ENCODE assay signal across 17 cellular contexts in the genomic region with DNA sequence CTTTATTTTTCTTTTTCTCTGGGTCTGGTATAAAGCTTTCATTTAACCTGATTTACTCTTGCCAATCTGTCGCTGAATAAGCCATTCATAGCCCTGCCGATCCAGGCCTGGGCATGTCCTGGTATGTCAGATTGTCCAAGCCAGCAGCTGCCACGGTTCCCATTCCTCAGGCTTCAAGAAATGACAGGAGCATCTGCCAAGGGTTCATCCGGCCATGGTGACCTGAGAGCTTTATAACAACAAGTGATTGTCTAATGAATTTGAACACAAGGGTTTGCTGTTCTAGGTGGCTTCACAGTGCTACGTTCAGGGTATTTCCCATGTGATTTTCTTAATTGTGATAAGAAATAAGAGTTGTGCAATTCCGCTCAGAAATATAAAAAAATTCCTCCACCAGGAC. TPM values are rescaled to one million over a fixed set of nuclear protein-coding genes. Genes with fewer than 3 reads are reported as not detected.
DNase-seq lines count a peak whose midpoint lies in the region; ATAC-seq and TF ChIP-seq lines count a peak whose summit lies in the region.
"Had no signal": no experiment of that assay in that cellular context is flagged by ENCODE, and none has a peak within 500 bp of the region (broad histone marks: within the 10 kb centered on the region; RNA-seq: fewer than 3 reads in every experiment).

No MANE protein-coding gene starts in this region.

- ATAC-seq in thoracic aorta (ENCODE audit: insufficient number of reproducible peaks, low FRiP score, low read depth) (no peak), omental fat pad (ENCODE audit: low FRiP score) (no peak)
- ATAC-seq: left lobe of liver; naive thymus-derived CD8-positive, alpha-beta T cell had no signal

- peaks cover 6% of the 10 kb centered on the region for H3K9me3 ChIP-seq in mammary epithelial cell (replicated peaks; ENCODE audit: insufficient read depth, low read length)
- no peaks in the 10 kb centered on the region for H3K9me3 ChIP-seq in thoracic aorta
- H3K9me3 ChIP-seq: suprapubic skin had no signal

- TF ChIP-seq CTCF in mammary epithelial cell (conservative IDR thresholded peaks at IDR 0.05 in 1 of 2, IDR thresholded peaks at IDR 0.05 in 1 of 2; ENCODE audit: extremely low read depth in 1 of 2, insufficient read depth in 1 of 2, low read depth in 1 of 2, low read length in 2 of 2), result no peak
- no peak for TF ChIP-seq CTCF in thoracic aorta (IDR thresholded peaks at IDR 0.05)
- TF ChIP-seq CTCF in omental fat pad (IDR thresholded peaks at IDR 0.05), result no peak

- peak; percentile 69 for DNase-seq in NCI-H2171 (lab: John Stamatoyannopoulos, UW)
- peak; percentile 90 for DNase-seq in mammary epithelial cell
- DNase-seq in medulla oblongata (ENCODE audit: extremely low spot score), result peak; percentile 68
- DNase-seq in thoracic aorta (ENCODE audit: low spot score), result no peak
- DNase-seq in effector CD4-positive, alpha-beta T cell, result no peak
- DNase-seq in middle frontal gyrus (ENCODE audit: extremely low spot score, low spot score), result no peak
- DNase-seq in omental fat pad (ENCODE audit: low spot score), result no peak
- DNase-seq: Calu3; GM23248; naive thymus-derived CD8-positive, alpha-beta T cell; NCI-H1436 treated with DMSO at 0.1 percent for 48 hours; NCI-H524 treated with DMSO at 0.1 percent for 48 hours; OCI-M1; stimulated activated CD4-positive, alpha-beta T cell treated with anti-CD3 and anti-CD28 coated beads, Interleukin-2, amount 100 ng/mL, for 24 hours; SW 1271 had no signal

- peaks cover 35% of the 10 kb centered on the region for H3K4me1 ChIP-seq in mammary epithelial cell (ENCODE audit: insufficient read depth, low read length)
- peaks cover 8 to 66% of the 10 kb centered on the region in 2 donors for H3K4me1 ChIP-seq in thoracic aorta (ENCODE audit: control insufficient read depth in 1 of 2, low read depth in 2 of 2)

- peak overlapping the region; percentile 27 for H3K9ac ChIP-seq in mammary epithelial cell (ENCODE audit: insufficient read depth, low read length)
- H3K9ac ChIP-seq: GM23248 had no signal

- H3K27me3 ChIP-seq in mammary epithelial cell (ENCODE audit: insufficient read depth, low read length), result no peaks in the 10 kb centered on the region
- no peaks in the 10 kb centered on the region for H3K27me3 ChIP-seq in thoracic aorta (replicated peaks; ENCODE audit: insufficient read depth)
- H3K27me3 ChIP-seq: suprapubic skin had no signal

- in situ Hi-C loops in mammary epithelial cell (cut with MboI; ENCODE audit: low sequenced_read_pairs in 2 of 2), result no loop called here

- H3K27ac ChIP-seq in mammary epithelial cell (ENCODE audit: insufficient read depth, low read depth, low read length) (peak overlapping the region; percentile 79), thoracic aorta (peak overlapping the region; percentile 75 to 94)
- H3K27ac ChIP-seq: GM23248, suprapubic skin had no signal

- intact Hi-C loops in mammary epithelial cell (cut with micrococcal nuclease), result no loop called here

- H3K4me2 ChIP-seq in mammary epithelial cell (ENCODE audit: insufficient read depth, low read depth, low read length), result peak overlapping the region; percentile 69

- H3K4me3 ChIP-seq in mammary epithelial cell (replicated peaks in 1 of 3; ENCODE audit: insufficient read depth in 1 of 3, low read depth in 2 of 3, low read length in 3 of 3) (no peak overlapping the region), thoracic aorta (no peak overlapping the region)
- H3K4me3 ChIP-seq: GM23248, suprapubic skin had no signal

- no peaks in the 10 kb centered on the region for H4K20me1 ChIP-seq in mammary epithelial cell (ENCODE audit: insufficient read depth, low read length)

- H3K79me2 ChIP-seq in mammary epithelial cell (ENCODE audit: insufficient read depth, low read length), result no peaks in the 10 kb centered on the region

- 1% methylated on average over 6 of the region's 6 CpGs for WGBS in mammary epithelial cell (ENCODE audit: low coverage, missing lambda C conversion rate)

- dilution Hi-C loops in mammary epithelial cell (cut with HindIII; ENCODE audit: low sequenced_read_pairs), result no loop called here

- no TSS peak for BruUV-seq in mammary epithelial cell (replicated peaks; lab: Mats Ljungman, UMichigan)

- H2AFZ ChIP-seq in mammary epithelial cell (ENCODE audit: low read depth, low read length), result peak overlapping the region; percentile 30
- H2AFZ ChIP-seq: GM23248 had no signal

- CTCF ChIA-PET in mammary epithelial cell (lab: Charles Lee; ENCODE audit: low non-redundant PET), result interaction anchor here (0.7 kb wide), 2 partner anchors 23 to 161 kb away, joined by 3 to 5 read pairs; no protein-coding TSS in a partner anchor

- H3K36me3 ChIP-seq in mammary epithelial cell (ENCODE audit: insufficient read depth, low read length), result no peaks in the 10 kb centered on the region
- no peaks in the 10 kb centered on the region for H3K36me3 ChIP-seq in thoracic aorta
- H3K36me3 ChIP-seq: suprapubic skin had no signal

RNA-seq across cellular contexts. Expression of gene PNMA8A, which starts 20.0 kb away (rescaled TPM):
- total RNA-seq in mammary epithelial cell (10 to 100 TPM in 1 of 2 donors, under 1 TPM in 1; 0.24 to 39.3 TPM), thoracic aorta (10 to 100 TPM in 1 of 2 donors, 1 to 10 TPM in 1; 5.1 to 14.6 TPM), omental fat pad (1 to 10 TPM in 2 of 4 donors, under 1 TPM in 2; 0.72 to 3.5 (median 1.0) TPM)
- 0.26 TPM for polyA plus RNA-seq in mammary epithelial cell
- not detected for polyA minus RNA-seq in mammary epithelial cell
- polyA plus RNA-seq: naive thymus-derived CD8-positive, alpha-beta T cell had no signal

RNA-seq across cellular contexts. Expression of gene PNMA8C, which starts 22.6 kb away (rescaled TPM):
- total RNA-seq in mammary epithelial cell (1 to 10 TPM in 1 of 2 donors, not detected in 1; 2.3 TPM), thoracic aorta (1 to 10 TPM; 1.2 to 5.2 TPM), omental fat pad (not detected)
- not detected for polyA plus RNA-seq in mammary epithelial cell
- not detected for polyA minus RNA-seq in mammary epithelial cell
- total RNA-seq: Calu3; GM23248; left lobe of liver; naive thymus-derived CD8-positive, alpha-beta T cell had no signal
- polyA plus RNA-seq: GM23248; naive thymus-derived CD8-positive, alpha-beta T cell had no signal

RNA-seq across cellular contexts. Expression of gene CCDC8, which starts 38.0 kb away (rescaled TPM):
- total RNA-seq in mammary epithelial cell (100 to 1,000 TPM in 1 of 2 donors, 10 to 100 TPM in 1; 94.6 to 110 TPM), thoracic aorta (10 to 100 TPM; 22.6 to 23.0 TPM), omental fat pad (1 to 10 TPM; 1.7 to 7.1 (median 5.3) TPM)
- polyA plus RNA-seq in mammary epithelial cell, result 47.7 TPM
- polyA minus RNA-seq in mammary epithelial cell, result 47.1 TPM
- total RNA-seq: Calu3; naive thymus-derived CD8-positive, alpha-beta T cell had no signal
- polyA plus RNA-seq: naive thymus-derived CD8-positive, alpha-beta T cell had no signal

RNA-seq across cellular contexts. Expression of gene PNMA8B, which starts 44.3 kb away (rescaled TPM):
- total RNA-seq in mammary epithelial cell (under 1 TPM; 0.12 to 0.67 TPM), thoracic aorta (1 to 10 TPM; 4.4 to 4.9 TPM), omental fat pad (1 to 10 TPM in 3 of 4 donors, under 1 TPM in 1; 0.93 to 3.0 (median 1.7) TPM)
- polyA plus RNA-seq in mammary epithelial cell, result 0.01 TPM
- 1.3 TPM for polyA minus RNA-seq in mammary epithelial cell
- total RNA-seq: Calu3 had no signal

Comparison
In these comparisons a context has a peak if more than half of its experiments do, and no peak if none do; other contexts are left out.
1. DNase-seq: peak in NCI-H2171 (single experiment), mammary epithelial cell (single experiment) and medulla oblongata (single experiment); none in thoracic aorta (single experiment), effector CD4-positive, alpha-beta T cell (single experiment), middle frontal gyrus (single experiment) and omental fat pad (single experiment).